Comparison of ENCODE assay signal across 9 cellular contexts in genomic region chr1:204150702-204151561, GRCh38. TPM values are rescaled to one million over a fixed set of nuclear protein-coding genes. Genes with fewer than 3 reads are reported as not detected.
DNase-seq lines count a peak whose midpoint lies in the region; ATAC-seq and TF ChIP-seq lines count a peak whose summit lies in the region.
"Had no signal": no experiment of that assay in that cellular context is flagged by ENCODE, and none has a peak within 500 bp of the region (broad histone marks: within the 10 kb centered on the region; RNA-seq: fewer than 3 reads in every experiment).

No MANE protein-coding gene starts in this region.

- ATAC-seq in activated CD8-positive, alpha-beta T cell treated with anti-CD3 and anti-CD28 coated beads, Interleukin-2, amount 10 ng/mL, durations not matched to agents 7 days and 5 days, result peak; percentile 19
- ATAC-seq in left ventricle myocardium superior (peak; percentile 30), gastrocnemius medialis (peak in 1 of 2 donors; percentile 26), HG03280 (IDR thresholded peaks at IDR 0.05; ENCODE audit: unreplicated experiment) (no peak)

- peak overlapping the region; percentile 43 to 67 (median 59) for H3K27ac ChIP-seq in gastrocnemius medialis

- intact Hi-C loops in left ventricle myocardium superior (cut with micrococcal nuclease), result no loop called here
- intact Hi-C loops in gastrocnemius medialis (cut with DNase I; ENCODE audit: low total_unique reads), result no loop called here

- no peaks in the 10 kb centered on the region for H3K9me3 ChIP-seq in gastrocnemius medialis

- peaks cover 3% of the 10 kb centered on the region for H3K4me1 Mint-ChIP-seq in activated CD8-positive, alpha-beta T cell treated with anti-CD3 and anti-CD28 coated beads, Interleukin-2, amount 10 ng/mL, durations not matched to agents 7 days and 5 days (ENCODE audit: low read depth)

- CTCF ChIA-PET in HEK293T (lab: Yijun Ruan, JAX), result interaction anchor here (1.7 kb wide), 2 partner anchors 22 to 248 kb away, joined by 4 to 5 read pairs; no protein-coding TSS in a partner anchor
- CTCF ChIA-PET in activated CD8-positive, alpha-beta T cell treated with anti-CD3 and anti-CD28 coated beads, Interleukin-2, amount 10 ng/mL, durations not matched to agents 7 days and 5 days (lab: Charles Lee), result interaction anchor here (0.7 to 2.0 kb wide), 5 partner anchors 12 to 656 kb away, joined by 3 to 11 read pairs (median 4); no protein-coding TSS in a partner anchor

- no peak overlapping the region for H3K27ac Mint-ChIP-seq in activated CD8-positive, alpha-beta T cell treated with anti-CD3 and anti-CD28 coated beads, Interleukin-2, amount 10 ng/mL, durations not matched to agents 7 days and 5 days

- no peak for TF ChIP-seq POLR2A in gastrocnemius medialis (IDR thresholded peaks at IDR 0.05)

- no peaks in the 10 kb centered on the region for H3K36me3 Mint-ChIP-seq in activated CD8-positive, alpha-beta T cell treated with anti-CD3 and anti-CD28 coated beads, Interleukin-2, amount 10 ng/mL, durations not matched to agents 7 days and 5 days (ENCODE audit: low read depth)

- no peaks in the 10 kb centered on the region for H3K9me3 Mint-ChIP-seq in activated CD8-positive, alpha-beta T cell treated with anti-CD3 and anti-CD28 coated beads, Interleukin-2, amount 10 ng/mL, durations not matched to agents 7 days and 5 days (ENCODE audit: insufficient read depth)

- H3K27me3 ChIP-seq in gastrocnemius medialis, result peaks cover 7 to 28% (median 20%) of the 10 kb centered on the region in 3 donors

- in situ Hi-C loops in gastrocnemius medialis (cut with MboI; ENCODE audit: low sequenced_read_pairs in 4 of 4), result loop anchor here in 1 of 4 donors (25.0 kb wide), 1 partner anchor 361 kb away; the partner anchor contains the start of gene MDM4

- no peaks in the 10 kb centered on the region for H3K36me3 ChIP-seq in gastrocnemius medialis

- no peak for TF ChIP-seq CTCF in gastrocnemius medialis (IDR thresholded peaks at IDR 0.05 in 4 of 5, conservative IDR thresholded peaks at IDR 0.05 in 1 of 5)
- no peak for TF ChIP-seq CTCF in GM10266 (IDR thresholded peaks at IDR 0.05; ENCODE audit: control insufficient read depth, insufficient read depth, low read depth, missing control alignments)

- H3K4me1 ChIP-seq in gastrocnemius medialis, result peaks cover 5 to 7% of the 10 kb centered on the region in 2 donors

- peak overlapping the region; percentile 57 to 64 (median 60) for H3K4me3 ChIP-seq in gastrocnemius medialis

- H3K4me3 Mint-ChIP-seq in activated CD8-positive, alpha-beta T cell treated with anti-CD3 and anti-CD28 coated beads, Interleukin-2, amount 10 ng/mL, durations not matched to agents 7 days and 5 days, result peak overlapping the region; percentile 51

- DNase-seq in HEK293T (ENCODE audit: extremely low spot score), result peak; percentile 44
- no peak for DNase-seq in activated CD8-positive, alpha-beta T cell treated with anti-CD3 and anti-CD28 coated beads, Interleukin-2, amount 10 ng/mL, durations not matched to agents 7 days and 5 days
- DNase-seq in left ventricle myocardium superior, result peak; percentile 41
- peak in 1 of 2 donors; percentile 16 for DNase-seq in gastrocnemius medialis
- no peak for DNase-seq in DMS114 treated with DMSO at 0.1 percent for 48 hours (lab: John Stamatoyannopoulos, UW; ENCODE audit: unreplicated experiment)
- DNase-seq in HuH-7 (ENCODE audit: low spot score), result no peak
- no peak for DNase-seq in GM10266 (ENCODE audit: extremely low spot score)

- H3K27me3 Mint-ChIP-seq in activated CD8-positive, alpha-beta T cell treated with anti-CD3 and anti-CD28 coated beads, Interleukin-2, amount 10 ng/mL, durations not matched to agents 7 days and 5 days (ENCODE audit: low read depth), result peaks cover 28% of the 10 kb centered on the region

- POLR2A ChIA-PET in HEK293T (lab: Yijun Ruan, JAX), result interaction anchor here (0.8 to 2.0 kb wide), 4 partner anchors 13 to 285 kb away, joined by 3 to 9 read pairs (median 4); partner anchors contain the start of gene PLEKHA6
- POLR2A ChIA-PET in activated CD8-positive, alpha-beta T cell treated with anti-CD3 and anti-CD28 coated beads, Interleukin-2, amount 10 ng/mL, durations not matched to agents 7 days and 5 days (lab: Charles Lee), result no interaction called here

TF ChIP-seq in HEK293T, 16 proteins besides CTCF, POLR2A, EP300 and RAD21:
- TF ChIP-seq NFRKB (IDR thresholded peaks at IDR 0.05), result no peak
- no peak for TF ChIP-seq SUZ12 (IDR thresholded peaks at IDR 0.05)
- TF ChIP-seq FOXA1 (IDR thresholded peaks at IDR 0.05), result no peak
- TF ChIP-seq ARNT (IDR thresholded peaks at IDR 0.05), result no peak
- no peak for TF ChIP-seq TARDBP (IDR thresholded peaks at IDR 0.05)
- TF ChIP-seq L3MBTL2 (conservative IDR thresholded peaks at IDR 0.05), result no peak
- TF ChIP-seq BHLHE40 (IDR thresholded peaks at IDR 0.05; ENCODE audit: borderline replicate concordance), result no peak
- TF ChIP-seq ZNF384 (IDR thresholded peaks at IDR 0.05), result no peak
- TF ChIP-seq FOXM1 (IDR thresholded peaks at IDR 0.05; ENCODE audit: borderline replicate concordance), result no peak
- TF ChIP-seq HDGF (IDR thresholded peaks at IDR 0.05; ENCODE audit: borderline replicate concordance), result no peak
- no peak for TF ChIP-seq LEF1 (IDR thresholded peaks at IDR 0.05; ENCODE audit: borderline replicate concordance)
- TF ChIP-seq PKNOX1 (IDR thresholded peaks at IDR 0.05), result no peak
- TF ChIP-seq ELF4 (IDR thresholded peaks at IDR 0.05), result no peak
- no peak for TF ChIP-seq CTBP1 (IDR thresholded peaks at IDR 0.05; ENCODE audit: borderline replicate concordance)
- no peak for TF ChIP-seq FOXK2 (IDR thresholded peaks at IDR 0.05)
- no peak for TF ChIP-seq SP1 (IDR thresholded peaks at IDR 0.05)

RNA-seq across cellular contexts. Expression of gene ETNK2, which starts 0.9 kb away (rescaled TPM):
- total RNA-seq in activated CD8-positive, alpha-beta T cell treated with anti-CD3 and anti-CD28 coated beads, Interleukin-2, amount 10 ng/mL, durations not matched to agents 7 days and 5 days, result under 1 TPM in 1 of 2 experiments, not detected in 1; 0.11 TPM
- total RNA-seq in left ventricle myocardium superior (3.3 TPM), gastrocnemius medialis (1 to 10 TPM in 3 of 4 donors, under 1 TPM in 1; 0.66 to 3.1 (median 2.3) TPM)

RNA-seq across cellular contexts. Expression of gene REN, which starts 15.2 kb away (rescaled TPM):
- not detected for total RNA-seq in activated CD8-positive, alpha-beta T cell treated with anti-CD3 and anti-CD28 coated beads, Interleukin-2, amount 10 ng/mL, durations not matched to agents 7 days and 5 days
- total RNA-seq in left ventricle myocardium superior, result not detected
- total RNA-seq in gastrocnemius medialis, result under 1 TPM in 1 of 4 donors, not detected in 3; 0.22 TPM
- total RNA-seq: pulmonary artery endothelial cell had no signal

RNA-seq across cellular contexts. Expression of gene KISS1, which starts 45.4 kb away (rescaled TPM):
- not detected for total RNA-seq in activated CD8-positive, alpha-beta T cell treated with anti-CD3 and anti-CD28 coated beads, Interleukin-2, amount 10 ng/mL, durations not matched to agents 7 days and 5 days
- total RNA-seq in left ventricle myocardium superior (not detected), gastrocnemius medialis (not detected)

Comparison
In these comparisons a context has a peak if more than half of its experiments do, and no peak if none do; other contexts are left out.
1. DNase-seq: peak in HEK293T (single experiment) and left ventricle myocardium superior (single experiment); none in activated CD8-positive, alpha-beta T cell treated with anti-CD3 and anti-CD28 coated beads, Interleukin-2, amount 10 ng/mL, durations not matched to agents 7 days and 5 days (single experiment), DMS114 treated with DMSO at 0.1 percent for 48 hours (single experiment), HuH-7 (single experiment) and GM10266 (single experiment).